Comparison of ENCODE assay signal across 8 cellular contexts in genomic region chr5:169701910-169702451, GRCh38.
DNase-seq lines count a peak whose midpoint lies in the region; ATAC-seq and TF ChIP-seq lines count a peak whose summit lies in the region.

No MANE protein-coding gene starts in this region.

- WGBS in psoas muscle, 3 donors: 42 to 46% (median 45%) methylated on average over 8 of the region's 8 CpGs

- no peaks in the 10 kb centered on the region for H3K27me3 Mint-ChIP-seq in neural crest cell (ENCODE audit: low read depth)

- H3K4me1 Mint-ChIP-seq in neural crest cell: peaks cover 17% of the 10 kb centered on the region

- no peak overlapping the region for H3K4me2 ChIP-seq in MM.1S (ENCODE audit: low read depth, low read length)

- no peak overlapping the region for H2AFZ ChIP-seq in MM.1S (ENCODE audit: low read length)

- no peak overlapping the region for H3K27ac Mint-ChIP-seq in neural crest cell (ENCODE audit: unreplicated experiment)

- H3K9me3 Mint-ChIP-seq in neural crest cell: no peaks in the 10 kb centered on the region

- intact Hi-C loops in psoas muscle (cut with DNase I): no loop called here

- no peak overlapping the region for H3K27ac ChIP-seq in MM.1S (ENCODE audit: low read length)
- H3K27ac ChIP-seq in psoas muscle: no peak overlapping the region

- H3K9me3 ChIP-seq in MM.1S (replicated peaks; ENCODE audit: insufficient read depth, low read length) (no peaks in the 10 kb centered on the region), psoas muscle (no peaks in the 10 kb centered on the region)

- H3K9me2 ChIP-seq in MM.1S (replicated peaks; ENCODE audit: insufficient read depth, low read length): no peaks in the 10 kb centered on the region

- H3K27me3 ChIP-seq in MM.1S (replicated peaks; ENCODE audit: insufficient read depth, low read length): no peaks in the 10 kb centered on the region
- no peaks in the 10 kb centered on the region for H3K27me3 ChIP-seq in psoas muscle (ENCODE audit: insufficient read depth in 3 of 3, low read length in 2 of 3)

- no peaks in the 10 kb centered on the region for H3K36me3 Mint-ChIP-seq in neural crest cell (ENCODE audit: low read depth)

- H3K4me3 ChIP-seq in choroid plexus epithelial cell (ENCODE audit: low read depth, low read length) (no peak overlapping the region), MM.1S (ENCODE audit: low read length) (no peak overlapping the region), psoas muscle (no peak overlapping the region)

- H3K4me3 Mint-ChIP-seq in neural crest cell: no peak overlapping the region

- TF ChIP-seq CTCF in GM10266 (IDR thresholded peaks at IDR 0.05; ENCODE audit: control insufficient read depth, insufficient read depth, low read depth, missing control alignments): peak; percentile 62
- peak; percentile 70 for TF ChIP-seq CTCF in choroid plexus epithelial cell (conservative IDR thresholded peaks at IDR 0.05; ENCODE audit: low read depth, low read length)
- peak; percentile 59 for TF ChIP-seq CTCF in neural crest cell (conservative IDR thresholded peaks at IDR 0.05)
- no peak for TF ChIP-seq CTCF in MM.1S (IDR thresholded peaks at IDR 0.05; ENCODE audit: low read length)
- TF ChIP-seq CTCF in psoas muscle (IDR thresholded peaks at IDR 0.05): no peak

- H3F3A ChIP-seq in MM.1S (ENCODE audit: insufficient read depth, low read length): no peaks in the 10 kb centered on the region

- H3K4me1 ChIP-seq in MM.1S (ENCODE audit: low read length) (no peaks in the 10 kb centered on the region), psoas muscle (no peaks in the 10 kb centered on the region)

- H3K36me3 ChIP-seq in MM.1S (replicated peaks; ENCODE audit: insufficient read depth, low read length) (peaks cover 10% of the 10 kb centered on the region), psoas muscle (ENCODE audit: insufficient read depth in 1 of 2, low read depth in 1 of 2) (no peaks in the 10 kb centered on the region)

- H4K20me1 ChIP-seq in MM.1S (ENCODE audit: insufficient read depth, low read length): no peaks in the 10 kb centered on the region

- peak; percentile 20 for DNase-seq in GM10266 (ENCODE audit: extremely low spot score)
- DNase-seq in NCI-H1694 (lab: John Stamatoyannopoulos, UW): peak; percentile 20
- DNase-seq in choroid plexus epithelial cell (ENCODE audit: low read depth): peak; percentile 72
- no peak for DNase-seq in neural crest cell (ENCODE audit: low read depth, low spot score)
- no peak for DNase-seq in NCI-H446 treated with DMSO at 0.1 percent for 48 hours (lab: John Stamatoyannopoulos, UW)
- no peak for DNase-seq in MM.1S
- no peak for DNase-seq in psoas muscle

- H3K9ac ChIP-seq in MM.1S (ENCODE audit: low read length): no peak overlapping the region

- no peaks in the 10 kb centered on the region for H3K79me2 ChIP-seq in MM.1S (ENCODE audit: low read length)

- ATAC-seq in GM21360 (IDR thresholded peaks at IDR 0.05; ENCODE audit: unreplicated experiment): no peak
- ATAC-seq in psoas muscle: no peak

Comparison
In these comparisons a context has a peak if more than half of its experiments do, and no peak if none do; other contexts are left out.
1. DNase-seq: peak in GM10266 (single experiment), NCI-H1694 (single experiment) and choroid plexus epithelial cell (single experiment); none in neural crest cell (single experiment), NCI-H446 treated with DMSO at 0.1 percent for 48 hours (single experiment), MM.1S (single experiment) and psoas muscle (0 of 2).
2. CTCF ChIP-seq: peak in GM10266 (single experiment), choroid plexus epithelial cell (single experiment) and neural crest cell (single experiment); none in MM.1S (single experiment) and psoas muscle (single experiment).